In genomic region chr19:38180071-38180470, GRCh38 we compare ENCODE assay signal across 28 cellular contexts. TPM values are rescaled to one million over a fixed set of nuclear protein-coding genes. Genes with fewer than 3 reads are reported as not detected.
"Had no signal": no experiment of that assay in that cellular context is flagged by ENCODE, and none has a peak within 500 bp of the region (broad histone marks: within the 10 kb centered on the region; RNA-seq: fewer than 3 reads in every experiment).

No MANE protein-coding gene starts in this region.

- H3K27ac ChIP-seq: colonic mucosa, epithelial cell of prostate, esophagus squamous epithelium, gastrocnemius medialis, heart right ventricle, left lung, lower lobe of right lung had no signal

- H3K9me3 ChIP-seq: colonic mucosa, gastrocnemius medialis had no signal

- DNase-seq: colonic mucosa; cortex of kidney; effector CD8-positive, alpha-beta T cell; effector memory CD8-positive, alpha-beta T cell; endodermal cell; erythroblast; esophagus squamous epithelium; foreskin fibroblast; foreskin melanocyte; gastrocnemius medialis; glutamatergic neuron; head of caudate nucleus; heart right ventricle; hippocampal formation; left cardiac atrium; left lung; left ventricle myocardium superior; lower lobe of right lung; mesenchymal stem cell; mucosa of descending colon; naive B cell had no signal

- ATAC-seq: effector memory CD8-positive, alpha-beta T cell; esophagus mucosa; gastrocnemius medialis; heart right ventricle; left cardiac atrium; left lung; left ventricle myocardium superior; lower lobe of right lung; mucosa of descending colon had no signal

- FAIRE-seq: endometrium, islet of Langerhans, keratinocyte had no signal

- H3K4me3 ChIP-seq: colonic mucosa, esophagus squamous epithelium, gastrocnemius medialis, heart right ventricle, left lung, lower lobe of right lung, mucosa of descending colon had no signal

- H3K27me3 ChIP-seq: colonic mucosa, esophagus squamous epithelium, gastrocnemius medialis, heart right ventricle, left lung had no signal

- H3K4me1 ChIP-seq: colonic mucosa, gastrocnemius medialis, left lung had no signal

RNA-seq across cellular contexts. Expression of gene DPF1, which starts 44.0 kb away (rescaled TPM):
- total RNA-seq: colonic mucosa, gastrocnemius medialis, lower leg skin, lower lobe of right lung, mesenteric fat pad had no signal
